8 cellular contexts compared by ENCODE assay signal in genomic region chr11:128547946-128548654, GRCh38. TPM values are rescaled to one million over a fixed set of nuclear protein-coding genes. Genes with fewer than 3 reads are reported as not detected.
A peak's percentile ranks its signal among the peaks of the same experiment; 100 is the strongest.
DNase-seq lines count a peak whose midpoint lies in the region; ATAC-seq and TF ChIP-seq lines count a peak whose summit lies in the region.

No MANE protein-coding gene starts in this region.

- H3K9me2 ChIP-seq in GM23338 (ENCODE audit: insufficient read depth), result no peaks in the 10 kb centered on the region

- no peak for TF ChIP-seq EP300 in gastroesophageal sphincter (IDR thresholded peaks at IDR 0.05)

- H3K27me3 ChIP-seq in GM23338 (ENCODE audit: insufficient read depth) (peaks cover 73% of the 10 kb centered on the region), gastroesophageal sphincter (no peaks in the 10 kb centered on the region)

- H3K36me3 ChIP-seq in GM23338 (ENCODE audit: insufficient read depth), result 0 out of 2 replicates have a peak, but pooled peaks cover 5% of the 10 kb centered on the region
- H3K36me3 ChIP-seq in gastroesophageal sphincter, result no peaks in the 10 kb centered on the region

- TF ChIP-seq POLR2A in gastroesophageal sphincter (IDR thresholded peaks at IDR 0.05), result no peak

- 0 out of 2 replicates have a peak, but pooled peaks cover 10% of the 10 kb centered on the region for H3F3A ChIP-seq in GM23338 (replicated peaks; ENCODE audit: low read depth)

- no peaks in the 10 kb centered on the region for H3K9me3 ChIP-seq in gastroesophageal sphincter

- peak overlapping the region; percentile 59 for H3K4me3 ChIP-seq in GM23338
- H3K4me3 ChIP-seq in WI38 (ENCODE audit: low read depth, low read length), result peak overlapping the region; percentile 47
- peak overlapping the region; percentile 57 to 59 for H3K4me3 ChIP-seq in gastroesophageal sphincter
- H3K4me3 ChIP-seq in skeletal muscle cell (ENCODE audit: low read depth, low read length), result peak overlapping the region; percentile 36

- H3K27ac Mint-ChIP-seq in GM23338, result no peak overlapping the region

- H3K4me3 Mint-ChIP-seq in GM23338, result peak overlapping the region; percentile 76

- DNase-seq in GM23338 (ENCODE audit: low spot score) (no peak), skeletal muscle cell (ENCODE audit: low read depth) (no peak), GM13977 (ENCODE audit: low spot score) (no peak), H4 (ENCODE audit: low spot score) (no peak)
- no peak for DNase-seq in stimulated activated CD4-positive, alpha-beta T cell treated with anti-CD3 and anti-CD28 coated beads, Interleukin-1b, Interleukin-23, amount 100 ng/mL, for 48 hours

- peaks cover 8% of the 10 kb centered on the region; the same call in 1 of the 3 replicates for H3K36me3 Mint-ChIP-seq in GM23338 (ENCODE audit: low read depth)

- in situ Hi-C loops in GM13977 (cut with MboI; ENCODE audit: low pct_unique_long_range_greater_than_20kb, low sequenced_read_pairs, unreplicated experiment), result no loop called here

- peak overlapping the region; percentile 86 for H3K4me2 ChIP-seq in GM23338

- H3K4me1 ChIP-seq in GM23338 (ENCODE audit: insufficient read depth) (peaks cover 42% of the 10 kb centered on the region), gastroesophageal sphincter (peaks cover 0 to 58% (median 10%) of the 10 kb centered on the region in 3 donors)

- ATAC-seq in GM23338, result peak; percentile 19
- ATAC-seq in gastroesophageal sphincter, result no peak
- ATAC-seq in HG03159 (IDR thresholded peaks at IDR 0.05; ENCODE audit: unreplicated experiment), result no peak

- H3K27me3 Mint-ChIP-seq in GM23338 (ENCODE audit: insufficient read depth, low read depth, poor library complexity), result peaks cover 67% of the 10 kb centered on the region

- WGBS in gastroesophageal sphincter (ENCODE audit: low coverage in 1 of 2), 2 donors, result 43 to 53% methylated on average over 9 to 11 of the region's 11 CpGs

- H3K4me1 Mint-ChIP-seq in GM23338, result peaks cover 37% of the 10 kb centered on the region

- TF ChIP-seq CTCF in GM23338 (conservative IDR thresholded peaks at IDR 0.05; ENCODE audit: low read depth in 2 of 2) (no peak), WI38 (IDR thresholded peaks at IDR 0.05; ENCODE audit: low read depth, low read length) (no peak), gastroesophageal sphincter (IDR thresholded peaks at IDR 0.05) (no peak), GM13977 (IDR thresholded peaks at IDR 0.05; ENCODE audit: extremely low read depth, insufficient read depth, missing control alignments) (no peak)

- no peaks in the 10 kb centered on the region for H3K9me3 Mint-ChIP-seq in GM23338

- H3K27ac ChIP-seq in GM23338 (ENCODE audit: low read depth) (no peak overlapping the region), gastroesophageal sphincter (peak overlapping the region in 3 of 4 donors; percentile 81 to 85 (median 81))

- H2AFZ ChIP-seq in GM23338, result no peak overlapping the region

- H3K79me2 ChIP-seq in GM23338 (replicated peaks; ENCODE audit: insufficient read depth), result peaks cover 10% of the 10 kb centered on the region; the same call in 1 of the 2 replicates

- peaks cover 72% of the 10 kb centered on the region for H4K20me1 ChIP-seq in GM23338 (replicated peaks; ENCODE audit: insufficient read depth)

TF ChIP-seq in GM23338, 12 proteins besides CTCF, POLR2A, EP300 and RAD21:
- no peak for TF ChIP-seq REST (IDR thresholded peaks at IDR 0.05; ENCODE audit: unreplicated experiment)
- TF ChIP-seq EZH2phosphoT487 (IDR thresholded peaks at IDR 0.05; ENCODE audit: unreplicated experiment), result no peak
- no peak for TF ChIP-seq POLR2AphosphoS5 (IDR thresholded peaks at IDR 0.05; ENCODE audit: low read depth)
- TF ChIP-seq STAT1 (IDR thresholded peaks at IDR 0.05; ENCODE audit: unreplicated experiment), result no peak
- no peak for TF ChIP-seq CREB1 (CRISPR knock-in tag; IDR thresholded peaks at IDR 0.05; ENCODE audit: low read depth)
- peak; percentile 32 for TF ChIP-seq EZH2 (IDR thresholded peaks at IDR 0.05; ENCODE audit: low read depth, unreplicated experiment)
TF ChIP-seq in GM23338: peak in this region for 1.

RNA-seq across cellular contexts. Expression of gene ETS1, which starts 39.3 kb away (rescaled TPM):
- 49.0 and 52.6 TPM in 2 replicates for total RNA-seq in GM23338 (2014; rRNA removed; shearing (Covaris generic))
- polyA plus RNA-seq in GM23338 (2016; fragmentation: Nextera tagmentation; extraction: Ambion mirVana), result 25.2 and 25.6 TPM in 2 replicates
- 10 to 100 TPM; 32.2 to 65.2 (median 51.0) TPM for total RNA-seq in gastroesophageal sphincter
- total RNA-seq in H4 (2014; rRNA removed; shearing (Covaris generic)), result 23.2 and 27.7 TPM in 2 replicates
